ENCODE assay signal across 15 cellular contexts in the genomic region with DNA sequence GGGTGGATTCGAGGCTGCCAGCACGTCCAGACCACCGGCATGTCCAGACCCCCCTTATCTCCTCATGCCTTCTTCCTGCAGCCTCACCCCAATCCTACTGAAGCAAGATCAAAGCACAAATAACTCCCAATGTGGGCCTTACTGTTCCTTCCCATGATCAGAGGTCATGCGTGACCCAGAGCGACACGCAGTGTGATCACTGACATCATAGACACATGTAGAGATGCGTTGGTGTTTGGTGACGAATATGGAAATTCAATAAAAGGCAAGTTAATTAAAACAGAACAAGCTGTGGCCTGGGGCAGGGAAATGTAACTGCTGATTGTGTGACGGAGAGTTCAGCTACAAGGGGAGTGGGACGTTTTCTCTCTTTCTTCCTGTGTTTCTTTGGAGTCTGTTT. TPM values are rescaled to one million over a fixed set of nuclear protein-coding genes. Genes with fewer than 3 reads are reported as not detected.
"Had no signal": no experiment of that assay in that cellular context is flagged by ENCODE, and none has a peak within 500 bp of the region (broad histone marks: within the 10 kb centered on the region; RNA-seq: fewer than 3 reads in every experiment).

No MANE protein-coding gene starts in this region.

- H3K4me1 Mint-ChIP-seq: activated CD4-positive, alpha-beta T cell treated with anti-CD3 and anti-CD28 coated beads for 36 hours had no signal

- ATAC-seq: activated CD4-positive, alpha-beta T cell treated with anti-CD3 and anti-CD28 coated beads for 36 hours; activated CD8-positive, alpha-beta T cell treated with anti-CD3 and anti-CD28 coated beads for 36 hours; activated T-cell treated with anti-CD3 and anti-CD28 coated beads, Interleukin-2, amount 50 U/mL, for 4 hours; T-helper 17 cell had no signal

- H3K9me3 Mint-ChIP-seq: activated naive CD4-positive, alpha-beta T cell treated with anti-CD3 and anti-CD28 coated beads, Interleukin-2, amount 50 U/mL, for 24 hours; activated T-cell treated with anti-CD3 and anti-CD28 coated beads, Interleukin-2, amount 50 U/mL, for 4 hours had no signal

- H3K27ac Mint-ChIP-seq: activated CD4-positive, alpha-beta T cell treated with anti-CD3 and anti-CD28 coated beads for 36 hours; activated CD8-positive, alpha-beta T cell treated with anti-CD3 and anti-CD28 coated beads for 36 hours; activated naive CD4-positive, alpha-beta T cell treated with anti-CD3 and anti-CD28 coated beads, Interleukin-2, amount 50 U/mL, for 24 hours; T-helper 17 cell had no signal

- H3K27me3 ChIP-seq: ovary had no signal

- H3K27me3 Mint-ChIP-seq: activated CD4-positive, alpha-beta T cell treated with anti-CD3 and anti-CD28 coated beads for 36 hours; activated CD8-positive, alpha-beta T cell treated with anti-CD3 and anti-CD28 coated beads for 36 hours; activated naive CD4-positive, alpha-beta T cell treated with anti-CD3 and anti-CD28 coated beads, Interleukin-2, amount 50 U/mL, for 24 hours; T-helper 17 cell had no signal

- H3K4me3 Mint-ChIP-seq: activated CD4-positive, alpha-beta T cell treated with anti-CD3 and anti-CD28 coated beads for 36 hours; activated CD8-positive, alpha-beta T cell treated with anti-CD3 and anti-CD28 coated beads for 36 hours; activated naive CD4-positive, alpha-beta T cell treated with anti-CD3 and anti-CD28 coated beads, Interleukin-2, amount 50 U/mL, for 24 hours; activated T-cell treated with anti-CD3 and anti-CD28 coated beads, Interleukin-2, amount 50 U/mL, for 4 hours; T-helper 17 cell had no signal

- H3K4me1 ChIP-seq: esophagus muscularis mucosa had no signal

- DNase-seq: activated CD4-positive, alpha-beta T cell treated with anti-CD3 and anti-CD28 coated beads for 36 hours; activated CD8-positive, alpha-beta T cell treated with anti-CD3 and anti-CD28 coated beads for 36 hours; activated effector memory CD4-positive, alpha-beta T cell treated with anti-CD3 and anti-CD28 coated beads, Interleukin-2, amount 50 U/mL, for 16 hours; activated T-cell treated with anti-CD3 and anti-CD28 coated beads, Interleukin-2, amount 50 U/mL, for 4 hours; amniotic stem cell; central memory CD4-positive, alpha-beta T cell; ovary; stimulated activated CD4-positive, alpha-beta T cell treated with anti-CD3 and anti-CD28 coated beads, Interleukin-1b, Interleukin-23, amount 100 ng/mL, for 48 hours; T-helper 17 cell; WERI-Rb-1 had no signal

- H3K36me3 ChIP-seq: esophagus muscularis mucosa, ovary, thoracic aorta, WERI-Rb-1 had no signal

- H3K4me3 ChIP-seq: coronary artery, esophagus muscularis mucosa, ovary, thoracic aorta had no signal

- H3K9me3 ChIP-seq: ovary had no signal

- H3K27ac ChIP-seq: coronary artery, esophagus muscularis mucosa, ovary, thoracic aorta, WERI-Rb-1 had no signal

RNA-seq across cellular contexts. Expression of a gene that starts 34.8 kb away (rescaled TPM):
- polyA plus RNA-seq: neural cell had no signal
